ENCODE assay signal across 8 cellular contexts in the genomic region with DNA sequence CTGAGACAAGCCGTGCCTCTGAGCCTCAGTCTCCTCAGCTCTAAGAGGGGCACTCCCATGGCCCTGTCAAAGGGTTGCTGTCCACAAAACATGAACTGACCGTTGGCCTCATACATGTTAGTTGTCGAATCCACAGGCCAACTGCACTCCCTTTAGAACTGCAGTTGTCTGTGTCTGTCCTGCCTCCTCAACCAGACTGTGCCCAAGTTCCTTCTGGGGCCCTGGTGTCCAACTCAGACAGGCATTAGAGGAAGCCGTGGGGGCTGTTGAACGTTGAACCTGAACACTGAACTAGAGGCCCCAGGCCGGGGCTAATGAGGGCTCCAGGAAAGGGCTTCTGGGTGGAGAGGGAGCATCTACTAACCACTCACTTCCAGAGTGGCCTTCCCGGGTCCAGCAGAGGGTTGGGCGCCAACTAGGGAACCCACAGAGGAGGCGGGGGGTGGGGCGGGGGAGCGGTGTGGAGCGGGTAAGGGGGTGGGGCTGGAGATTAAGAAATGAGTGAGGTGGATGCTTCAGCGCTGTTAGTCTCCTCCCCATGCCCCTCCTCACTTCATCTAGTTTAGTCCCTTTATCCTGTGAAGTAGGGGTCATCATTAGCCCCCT. TPM values are rescaled to one million over a fixed set of nuclear protein-coding genes. Genes with fewer than 3 reads are reported as not detected.
DNase-seq lines count a peak whose midpoint lies in the region; ATAC-seq, FAIRE-seq and TF ChIP-seq lines count a peak whose summit lies in the region.
"Had no signal": no experiment of that assay in that cellular context is flagged by ENCODE, and none has a peak within 500 bp of the region (broad histone marks: within the 10 kb centered on the region; RNA-seq: fewer than 3 reads in every experiment).

A gene with protein sequence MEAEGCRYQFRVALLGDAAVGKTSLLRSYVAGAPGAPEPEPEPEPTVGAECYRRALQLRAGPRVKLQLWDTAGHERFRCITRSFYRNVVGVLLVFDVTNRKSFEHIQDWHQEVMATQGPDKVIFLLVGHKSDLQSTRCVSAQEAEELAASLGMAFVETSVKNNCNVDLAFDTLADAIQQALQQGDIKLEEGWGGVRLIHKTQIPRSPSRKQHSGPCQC (plus strand): TSS at position 558 of the 606 bp plus-strand sequence. CDS start 247 bp downstream, outside the sequence.

- no peaks in the 10 kb centered on the region for H3K79me2 ChIP-seq in GM12878 (ENCODE audit: control insufficient read depth, insufficient read depth, low read length)

- CTCF ChIA-PET in GM12878 (lab: Yijun Ruan, JAX) = interaction anchor here (1.8 kb wide), 1 partner anchor 13 kb away, joined by 4 read pairs; no protein-coding TSS in a partner anchor

- POLR2A ChIA-PET in GM12878 (lab: Charles Lee) = interaction anchor here (0.5 to 1.3 kb wide), 3 partner anchors 9 to 38 kb away, joined by 3 to 5 read pairs (median 5); no protein-coding TSS in a partner anchor

- H3K9me3 ChIP-seq in GM12878 (replicated peaks; ENCODE audit: control insufficient read depth, insufficient read depth, low read length) = no peaks in the 10 kb centered on the region

- TF ChIP-seq RAD21 in GM12878 (IDR thresholded peaks at IDR 0.05; ENCODE audit: insufficient read depth, low read depth, low read length) = no peak

- H3K27me3 Mint-ChIP-seq in IgD-negative memory B cell = peaks cover 2% of the 10 kb centered on the region

- 58% methylated on average over 8 of the region's 13 CpGs for WGBS in GM12878 (ENCODE audit: insufficient coverage, insufficient replicate concordance, low lambda C conversion rate, missing lambda C conversion rate)

- no peaks in the 10 kb centered on the region for H4K20me1 ChIP-seq in GM12878 (ENCODE audit: control insufficient read depth, insufficient read depth)

- peak within 1 kb of the TSS; percentile 72 for H2AFZ ChIP-seq in GM12878 (ENCODE audit: control insufficient read depth, low read depth, low read length)

- no peak for FAIRE-seq in GM12878 (lab: Jason Lieb, UNC)
- FAIRE-seq: TTC549 had no signal

- peak within 1 kb of the TSS; percentile 72 to 95 (median 81) for H3K4me3 Mint-ChIP-seq in IgD-negative memory B cell

- BruUV-seq in GM12878 (replicated peaks; lab: Mats Ljungman, UMichigan) = no TSS peak

- H3K27me3 ChIP-seq in GM12878 (replicated peaks in 1 of 2; ENCODE audit: control insufficient read depth in 2 of 2, insufficient read depth in 2 of 2, low read length in 1 of 2) (no peaks in the 10 kb centered on the region), layer of hippocampus (ENCODE audit: control insufficient read depth, insufficient read depth, low read length) (no peaks in the 10 kb centered on the region)

- no peak within 1 kb of the TSS for H3K9ac ChIP-seq in GM12878 (ENCODE audit: control insufficient read depth, insufficient read depth, low read length)

- H3K36me3 Mint-ChIP-seq in IgD-negative memory B cell = peaks cover 2% of the 10 kb centered on the region

- intact Hi-C loops in GM12878 (cut with micrococcal nuclease; ENCODE audit: unreplicated experiment) = no loop called here

- TF ChIP-seq EP300 in GM12878 (IDR thresholded peaks at IDR 0.05; ENCODE audit: borderline replicate concordance in 1 of 2, control insufficient read depth in 1 of 2, low read depth in 2 of 2, low read length in 2 of 2) = no peak

- peaks cover 8 to 11% (median 9%) of the 10 kb centered on the region in 3 donors for H3K4me1 Mint-ChIP-seq in IgD-negative memory B cell

- RAD21 ChIA-PET in GM12878 (lab: Charles Lee; ENCODE audit: unreplicated experiment) = interaction anchor here (0.6 kb wide), 1 partner anchor 11 kb away, joined by 3 read pairs; no protein-coding TSS in a partner anchor

- no peaks in the 10 kb centered on the region for H3K9me3 Mint-ChIP-seq in IgD-negative memory B cell

- H3K27ac Mint-ChIP-seq in IgD-negative memory B cell = no peak within 1 kb of the TSS

- no peaks in the 10 kb centered on the region for H3K36me3 ChIP-seq in GM12878 (ENCODE audit: control insufficient read depth in 2 of 2, insufficient read depth in 2 of 2, low read length in 1 of 2)

- TF ChIP-seq CTCF in GM13977 (IDR thresholded peaks at IDR 0.05; ENCODE audit: extremely low read depth, insufficient read depth, missing control alignments) = no peak
- no peak for TF ChIP-seq CTCF in GM12878 (IDR thresholded peaks at IDR 0.05 in 2 of 3, conservative IDR thresholded peaks at IDR 0.05 in 1 of 3; ENCODE audit: control insufficient read depth in 2 of 3, extremely low read depth in 1 of 3, insufficient read depth in 1 of 3, low read depth in 3 of 3, low read length in 3 of 3)

- SMC1A ChIA-PET in GM12878 (lab: Charles Lee; ENCODE audit: uncharacterized antibody, unreplicated experiment) = interaction anchor here (1.3 to 1.7 kb wide), 2 partner anchors 10 kb away, joined by 3 to 10 read pairs; no protein-coding TSS in a partner anchor

- H3K4me1 ChIP-seq in GM12878 (ENCODE audit: control insufficient read depth, insufficient read depth, low read length) = peaks cover under 1% of the 10 kb centered on the region

- H3K4me2 ChIP-seq in GM12878 (ENCODE audit: control insufficient read depth, insufficient read depth) = peak within 1 kb of the TSS; percentile 82

- TF ChIP-seq POLR2A in GM12878 (IDR thresholded peaks at IDR 0.05; ENCODE audit: low read depth, low read length) = no peak

- ATAC-seq in GM12878 = peak; percentile 70
- ATAC-seq in stimulated activated naive CD8-positive, alpha-beta T cell treated with anti-CD3 and anti-CD28 coated beads, Interleukin-15, Interleukin-2, amounts not matched to agents 100 U/mL and 50 U/mL, for 24 hours = peak; percentile 60

- DNase-seq in GM13977 (ENCODE audit: low spot score) = peak; percentile 51
- DNase-seq in GM12878 (ENCODE audit: low read depth, low spot score) = no peak
- DNase-seq in stimulated activated naive CD8-positive, alpha-beta T cell treated with anti-CD3 and anti-CD28 coated beads, Interleukin-15, Interleukin-2, amounts not matched to agents 100 U/mL and 50 U/mL, for 24 hours = peak; percentile 12
- DNase-seq in DMS79 treated with DMSO at 0.1 percent for 48 hours (lab: John Stamatoyannopoulos, UW) = no peak
- DNase-seq in GOT3 (lab: John Stamatoyannopoulos, UW) = no peak

- no peak within 1 kb of the TSS for H3K27ac ChIP-seq in GM12878 (ENCODE audit: control insufficient read depth, insufficient read depth)
- H3K27ac ChIP-seq in layer of hippocampus (ENCODE audit: low read depth, low read length) = peak within 1 kb of the TSS; percentile 13

- H3K4me3 ChIP-seq in GM12878 = peak within 1 kb of the TSS; percentile 51; the same call in 1 of the 2 replicates

- in situ Hi-C loops in GM13977 (cut with MboI; ENCODE audit: low pct_unique_long_range_greater_than_20kb, low sequenced_read_pairs, unreplicated experiment) (no loop called here), GM12878 (cut with MboI) (no loop called here)

TF ChIP-seq in GM12878, 131 proteins besides CTCF, POLR2A, EP300 and RAD21:
- TF ChIP-seq, protein P1, sequence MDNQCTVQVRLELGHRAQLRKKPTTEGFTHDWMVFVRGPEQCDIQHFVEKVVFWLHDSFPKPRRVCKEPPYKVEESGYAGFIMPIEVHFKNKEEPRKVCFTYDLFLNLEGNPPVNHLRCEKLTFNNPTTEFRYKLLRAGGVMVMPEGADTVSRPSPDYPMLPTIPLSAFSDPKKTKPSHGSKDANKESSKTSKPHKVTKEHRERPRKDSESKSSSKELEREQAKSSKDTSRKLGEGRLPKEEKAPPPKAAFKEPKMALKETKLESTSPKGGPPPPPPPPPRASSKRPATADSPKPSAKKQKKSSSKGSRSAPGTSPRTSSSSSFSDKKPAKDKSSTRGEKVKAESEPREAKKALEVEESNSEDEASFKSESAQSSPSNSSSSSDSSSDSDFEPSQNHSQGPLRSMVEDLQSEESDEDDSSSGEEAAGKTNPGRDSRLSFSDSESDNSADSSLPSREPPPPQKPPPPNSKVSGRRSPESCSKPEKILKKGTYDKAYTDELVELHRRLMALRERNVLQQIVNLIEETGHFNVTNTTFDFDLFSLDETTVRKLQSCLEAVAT (IDR thresholded peaks at IDR 0.05) = peak; percentile 65
- no peak for TF ChIP-seq MEF2A (IDR thresholded peaks at IDR 0.05; ENCODE audit: insufficient read depth, low read depth, low read length)
- no peak for TF ChIP-seq RFX5 (IDR thresholded peaks at IDR 0.05; ENCODE audit: low read depth, low read length)

RNA-seq across cellular contexts. Expression of the gene that starts here (rescaled TPM):
- not detected for polyA plus RNA-seq in IgD-negative memory B cell
- 1.1 and 2.0 TPM in 2 replicates for total RNA-seq in GM12878 (2013; cell fraction: nucleolus; rRNA removed)
- total RNA-seq in GM12878 (2014; rRNA removed) = 0.76 and 0.96 TPM in 2 replicates
- total RNA-seq in GM12878 (2014; rRNA removed; fragmentation: Illumina TruSeq; extraction: Trizol) = 0.28 and 0.49 TPM in 2 replicates
- total RNA-seq in GM12878 (2021) = 0.72 and 0.92 TPM in 2 replicates
- 0.75 TPM for polyA plus RNA-seq in GM12878 (2011; ENCODE audit: low read depth)
- polyA plus RNA-seq in GM12878 (2011; rRNA removed) = 4.2 and 4.5 TPM in 2 replicates
- 5.8 and 6.1 TPM in 2 replicates for polyA plus RNA-seq in GM12878 (2011; cell fraction: cytosol; rRNA removed)
- polyA plus RNA-seq in GM12878 (2011; cell fraction: nucleus; rRNA removed) = 1.4 and 2.3 TPM in 2 replicates
- polyA plus RNA-seq in GM12878 (2012) = 0.72 and 1.2 TPM in 2 replicates
- polyA plus RNA-seq in GM12878 (2014; fragmentation: Illumina TruSeq; extraction: Trizol) = 0.38 and 0.51 TPM in 2 replicates
- under 1 TPM; 0.16 to 0.21 TPM for polyA plus RNA-seq in GM12878 (2014; fragmentation: Nextera tagmentation; extraction: Ambion mirVana)
- polyA plus RNA-seq in GM12878 (2014; rRNA removed) = 0.24 and 0.99 TPM in 2 replicates
- polyA plus RNA-seq in GM12878 (2016; fragmentation: Nextera tagmentation; extraction: Ambion mirVana) = under 1 TPM; 0.28 to 0.48 TPM
- polyA minus RNA-seq in GM12878 (2011; rRNA and poly(A)+ RNA removed) = 3.0 and 3.7 TPM in 2 replicates
- 1.6 and 1.9 TPM in 2 replicates for polyA minus RNA-seq in GM12878 (2011; cell fraction: cytosol; rRNA and poly(A)+ RNA removed)
- polyA minus RNA-seq in GM12878 (2011; cell fraction: nucleus; rRNA and poly(A)+ RNA removed) = 1.5 and 2.0 TPM in 2 replicates

Comparison
In these comparisons a context has a peak if more than half of its experiments do, and no peak if none do; other contexts are left out.
1. DNase-seq: peak in GM13977 (single experiment) and stimulated activated naive CD8-positive, alpha-beta T cell treated with anti-CD3 and anti-CD28 coated beads, Interleukin-15, Interleukin-2, amounts not matched to agents 100 U/mL and 50 U/mL, for 24 hours (single experiment); none in GM12878 (single experiment), DMS79 treated with DMSO at 0.1 percent for 48 hours (single experiment) and GOT3 (single experiment).